ENCODE assay signal across 9 cellular contexts in genomic region chr9:5303840-5304795, GRCh38. TPM values are rescaled to one million over a fixed set of nuclear protein-coding genes. Genes with fewer than 3 reads are reported as not detected.
A peak's percentile ranks its signal among the peaks of the same experiment; 100 is the strongest.
DNase-seq lines count a peak whose midpoint lies in the region; ATAC-seq, FAIRE-seq and TF ChIP-seq lines count a peak whose summit lies in the region.
"Not testable (repeated sequence)": the region's sequence is repeated elsewhere in the genome, so short reads cannot be mapped to it uniquely, and the experiment has no call there.
"Had no signal": no experiment of that assay in that cellular context is flagged by ENCODE, and none has a peak within 500 bp of the region (broad histone marks: within the 10 kb centered on the region; RNA-seq: fewer than 3 reads in every experiment).

TSS of gene RLN2 (minus strand) at chr9:5304716. CDS start at chr9:5304580, 136 bp downstream.

- not testable (repeated sequence) for H3K4me1 ChIP-seq in body of pancreas; keratinocyte (ENCODE audit: control insufficient read depth, extremely low read depth, insufficient read depth, low read length); small intestine (ENCODE audit: control insufficient read depth in 2 of 2, insufficient read depth in 1 of 2, low read depth in 1 of 2, low read length in 1 of 2)

- H3K9ac ChIP-seq in keratinocyte (ENCODE audit: control insufficient read depth, extremely low read depth, insufficient read depth, low read length): not testable (repeated sequence)

- H3K27me3 Mint-ChIP-seq in T-helper 17 cell: not testable (repeated sequence)

- H3K27ac ChIP-seq in body of pancreas; keratinocyte (ENCODE audit: control insufficient read depth, insufficient read depth, low read length); small intestine (ENCODE audit: low read depth in 1 of 2, low read length in 1 of 2): not testable (repeated sequence)

- TF ChIP-seq CTCF in body of pancreas (IDR thresholded peaks at IDR 0.05); keratinocyte (optimal IDR thresholded peaks at IDR 0.05 in 1 of 3, IDR thresholded peaks at IDR 0.05 in 1 of 3, conservative IDR thresholded peaks at IDR 0.05 in 1 of 3; ENCODE audit: extremely low read depth in 1 of 3, insufficient read depth in 2 of 3, low read length in 3 of 3): not testable (repeated sequence)

- peaks cover 25% of the 10 kb centered on the region for H3K4me1 Mint-ChIP-seq in T-helper 17 cell

- not testable (repeated sequence) for H3K4me3 ChIP-seq in body of pancreas; keratinocyte (ENCODE audit: control insufficient read depth in 2 of 3, extremely low read depth in 1 of 3, insufficient read depth in 2 of 3, low read depth in 1 of 3, low read length in 3 of 3); small intestine (ENCODE audit: low read depth in 1 of 2, low read length in 2 of 2)

- dilution Hi-C loops in keratinocyte (cut with MboI; ENCODE audit: extremely low pct_ligation_motif_present, low sequenced_read_pairs): not testable (repeated sequence)

- not testable (repeated sequence) for H3K9me1 ChIP-seq in keratinocyte (ENCODE audit: control insufficient read depth, extremely low read depth, insufficient read depth, low read length)

- H2AFZ ChIP-seq in keratinocyte (ENCODE audit: control insufficient read depth, low read length): peak within 1 kb of the TSS; percentile 30

- H3K9me3 ChIP-seq in T-helper 17 cell (ENCODE audit: control insufficient read depth, low read length, poor library complexity, severe bottlenecking); body of pancreas; keratinocyte (ENCODE audit: control insufficient read depth, low read depth, low read length); small intestine (ENCODE audit: control insufficient read depth, low read depth): not testable (repeated sequence)

- intact Hi-C loops in body of pancreas (cut with DNase I): not testable (repeated sequence)

- H3K27ac Mint-ChIP-seq in T-helper 17 cell: peak within 1 kb of the TSS; percentile 92

- ATAC-seq in GM19438 (IDR thresholded peaks at IDR 0.05; ENCODE audit: low read depth, unreplicated experiment) (peak; percentile 99), HG02840 (IDR thresholded peaks at IDR 0.05; ENCODE audit: low FRiP score, unreplicated experiment) (peak; percentile 98), HG03565 (IDR thresholded peaks at IDR 0.05; ENCODE audit: unreplicated experiment) (peak; percentile 98), T-helper 17 cell (peak; percentile 99), body of pancreas (peak; percentile 100)

- not testable (repeated sequence) for TF ChIP-seq POLR2A in body of pancreas (IDR thresholded peaks at IDR 0.05)

- H3K4me3 Mint-ChIP-seq in T-helper 17 cell: peak within 1 kb of the TSS; percentile 80

- H3K4me2 ChIP-seq in keratinocyte (ENCODE audit: control insufficient read depth, extremely low read depth, insufficient read depth, low read depth, low read length): not testable (repeated sequence)

- not testable (repeated sequence) for H3K36me3 ChIP-seq in body of pancreas (replicated peaks in 1 of 2; ENCODE audit: insufficient read depth in 1 of 2, low read depth in 2 of 2); keratinocyte (ENCODE audit: control insufficient read depth in 2 of 2, extremely low read depth in 1 of 2, insufficient read depth in 2 of 2, low read length in 2 of 2); small intestine (ENCODE audit: control insufficient read depth in 2 of 2, insufficient read depth in 2 of 2, low read length in 2 of 2)

- H3K27me3 ChIP-seq in body of pancreas; keratinocyte (ENCODE audit: control insufficient read depth, extremely low read depth, insufficient read depth, low read length); small intestine (ENCODE audit: control insufficient read depth in 2 of 2, insufficient read depth in 2 of 2, low read length in 2 of 2): not testable (repeated sequence)

- FAIRE-seq in keratinocyte (lab: Jason Lieb, UNC) (peak; percentile 98), small intestine (lab: Jason Lieb, UNC) (peak; percentile 97)

- WGBS in body of pancreas, 2 donors: 16 to 26% methylated on average over 9 to 15 of the region's 50 CpGs
- 10 to 21% (median 18%) methylated on average over 15 of the region's 50 CpGs for whole genome bisulfite sequencing in small intestine, 3 donors

- H4K20me1 ChIP-seq in keratinocyte (ENCODE audit: control insufficient read depth, extremely low read depth, insufficient read depth, low read length): not testable (repeated sequence)

- H3K79me2 ChIP-seq in keratinocyte (ENCODE audit: control insufficient read depth, insufficient read depth, low read length): not testable (repeated sequence)

- not testable (repeated sequence) for H3K36me3 Mint-ChIP-seq in T-helper 17 cell (ENCODE audit: low read depth)

- DNase-seq in ELF-1 (ENCODE audit: low read depth, low spot score) (peak; percentile 22), body of pancreas (peak in 2 of 4 donors; percentile 5 to 17), small intestine (peak; percentile 9)
- not testable (repeated sequence) for DNase-seq in T-helper 17 cell; keratinocyte (ENCODE audit: low read depth, low spot score)

RNA-seq across cellular contexts. Expression of gene RLN2, which starts in this region (rescaled TPM):
- total RNA-seq in T-helper 17 cell (1 to 10 TPM; 1.3 to 1.8 TPM), body of pancreas (not detected)
- polyA plus RNA-seq in keratinocyte (0.41 to 0.98 TPM (median 0.68 TPM) in 3 replicates), small intestine (under 1 TPM in 1 of 3 donors, not detected in 2; 0.81 TPM)
- not detected for polyA plus RNA-seq in keratinocyte (2011; ENCODE audit: low read depth)
- polyA plus RNA-seq in keratinocyte (2011; cell fraction: cytosol; rRNA removed): 0.52 and 0.84 TPM in 2 replicates
- 0.32 and 0.38 TPM in 2 replicates for polyA plus RNA-seq in keratinocyte (2011; cell fraction: nucleus; rRNA removed)
- polyA plus RNA-seq in keratinocyte (2012; ENCODE audit: low replicate concordance): 0.50 TPM in 1 of 2 replicates, not detected in the other
- polyA minus RNA-seq in keratinocyte: 0.42 to 0.49 TPM in 2 of 3 replicates, not detected in the other
- not detected for polyA minus RNA-seq in keratinocyte (2011; cell fraction: cytosol; rRNA and poly(A)+ RNA removed)
- not detected in 2 replicates for polyA minus RNA-seq in keratinocyte (2011; cell fraction: nucleus; rRNA and poly(A)+ RNA removed)
- polyA plus RNA-seq: BJ had no signal

Comparison
In these comparisons a context has a peak if more than half of its experiments do, and no peak if none do; other contexts are left out.
1. Peak in ATAC-seq in body of pancreas; RNA of the gene not detected or under 1 TPM.
2. Peak in DNase-seq in small intestine; RNA of the gene not detected or under 1 TPM.